In genomic region chr15:39789736-39790135, GRCh38 we compare ENCODE assay signal across 27 cellular contexts. TPM values are rescaled to one million over a fixed set of nuclear protein-coding genes. Genes with fewer than 3 reads are reported as not detected.
DNase-seq lines count a peak whose midpoint lies in the region; ATAC-seq and TF ChIP-seq lines count a peak whose summit lies in the region.
"Had no signal": no experiment of that assay in that cellular context is flagged by ENCODE, and none has a peak within 500 bp of the region (broad histone marks: within the 10 kb centered on the region; RNA-seq: fewer than 3 reads in every experiment).

No MANE protein-coding gene starts in this region.

- intact Hi-C loops in activated CD4-positive, alpha-beta memory T cell treated with anti-CD3 and anti-CD28 coated beads for 36 hours (cut with micrococcal nuclease), result loop anchor here (10.0 kb wide), 2 partner anchors 515 to 1235 kb away; partner anchors contain the start of gene PLCB2

- H3K4me1 Mint-ChIP-seq in activated CD4-positive, alpha-beta memory T cell treated with anti-CD3 and anti-CD28 coated beads for 36 hours (ENCODE audit: low read depth), result peaks cover 29% of the 10 kb centered on the region

- no peaks in the 10 kb centered on the region for H3K9me3 Mint-ChIP-seq in activated CD4-positive, alpha-beta memory T cell treated with anti-CD3 and anti-CD28 coated beads for 36 hours
- H3K9me3 Mint-ChIP-seq: activated naive CD8-positive, alpha-beta T cell treated with anti-CD3 and anti-CD28 coated beads, Interleukin-2, amount 10 ng/mL, durations not matched to agents 7 days and 5 days; natural killer cell had no signal

- peaks cover 76% of the 10 kb centered on the region for H3K4me1 ChIP-seq in Loucy (ENCODE audit: insufficient read depth, low read length, poor library complexity, severe bottlenecking)

- H3K9ac ChIP-seq in Loucy (ENCODE audit: low read depth, low read length, poor library complexity, severe bottlenecking), result peak overlapping the region; percentile 34

- peaks cover 8% of the 10 kb centered on the region for H3K27me3 Mint-ChIP-seq in activated CD4-positive, alpha-beta memory T cell treated with anti-CD3 and anti-CD28 coated beads for 36 hours

- CTCF ChIA-PET in activated CD4-positive, alpha-beta memory T cell treated with anti-CD3 and anti-CD28 coated beads for 36 hours (lab: Charles Lee), result interaction anchor here (0.6 to 3.3 kb wide), 6 partner anchors 14 to 1090 kb away, joined by 3 to 29 read pairs (median 5); no protein-coding TSS in a partner anchor

- no peak overlapping the region for H3K27ac Mint-ChIP-seq in activated CD4-positive, alpha-beta memory T cell treated with anti-CD3 and anti-CD28 coated beads for 36 hours
- H3K27ac Mint-ChIP-seq: activated naive CD8-positive, alpha-beta T cell treated with anti-CD3 and anti-CD28 coated beads, Interleukin-2, amount 10 ng/mL, durations not matched to agents 7 days and 5 days; natural killer cell had no signal

- no peak overlapping the region for H2AFZ ChIP-seq in Loucy (ENCODE audit: low read length)

- H3F3A ChIP-seq in Loucy (ENCODE audit: low read depth), result no peaks in the 10 kb centered on the region

- H4K20me1 ChIP-seq in Loucy (ENCODE audit: insufficient read depth, low read length, poor library complexity, severe bottlenecking), result no peaks in the 10 kb centered on the region

- H3K4me3 ChIP-seq in Loucy (ENCODE audit: low read length, poor library complexity, severe bottlenecking), result no peak overlapping the region
- H3K4me3 ChIP-seq: body of pancreas, HAP-1, smooth muscle cell, upper lobe of left lung had no signal

- peak overlapping the region; percentile 19 for H3K4me2 ChIP-seq in Loucy (ENCODE audit: low read depth, low read length, poor library complexity, severe bottlenecking)
- H3K4me2 ChIP-seq: smooth muscle cell had no signal

- H3K9me3 ChIP-seq in Loucy (ENCODE audit: insufficient read depth, low read depth, low read length), result no peaks in the 10 kb centered on the region
- H3K9me3 ChIP-seq: BE2C, body of pancreas, Caco-2, HAP-1, upper lobe of left lung had no signal

- H3K9me2 ChIP-seq in Loucy (replicated peaks; ENCODE audit: low read depth, low read length), result no peaks in the 10 kb centered on the region

- peak; percentile 64 for DNase-seq in NCI-H2171 treated with DMSO at 0.1 percent for 48 hours (lab: John Stamatoyannopoulos, UW)
- no peak for DNase-seq in NCI-H2171 (lab: John Stamatoyannopoulos, UW)
- peak; percentile 67 for DNase-seq in amniotic epithelial cell (ENCODE audit: low read depth)
- DNase-seq in myocyte (ENCODE audit: low read depth), result peak; percentile 18
- no peak for DNase-seq in NAMALWA (ENCODE audit: low spot score)
- DNase-seq in activated CD4-positive, alpha-beta memory T cell treated with anti-CD3 and anti-CD28 coated beads for 36 hours, result no peak
- DNase-seq: activated CD4-positive, alpha-beta T cell treated with anti-CD3 and anti-CD28 coated beads, Interleukin-2, amount 50 U/mL, for 48 hours; activated CD4-positive, CD25-positive, alpha-beta regulatory T cell; activated naive CD8-positive, alpha-beta T cell treated with anti-CD3 and anti-CD28 coated beads, Interleukin-2, amount 10 ng/mL, durations not matched to agents 7 days and 5 days; BE2C; body of pancreas; Caco-2; islet precursor cell; midbrain; natural killer cell; NCI-H1048; NCI-H2029 treated with DMSO at 0.1 percent for 48 hours; NCI-H345; NCI-H82; substantia nigra; SW 1271 had no signal

- no peak for ATAC-seq in GM19324 (IDR thresholded peaks at IDR 0.05; ENCODE audit: low FRiP score, unreplicated experiment)
- ATAC-seq: body of pancreas, natural killer cell, Right ventricle myocardium inferior had no signal

- no peaks in the 10 kb centered on the region for H3K27me3 ChIP-seq in Loucy (ENCODE audit: insufficient read depth, low read length, poor library complexity, severe bottlenecking)
- H3K27me3 ChIP-seq: BE2C, body of pancreas, upper lobe of left lung had no signal

- POLR2A ChIA-PET in activated CD4-positive, alpha-beta memory T cell treated with anti-CD3 and anti-CD28 coated beads for 36 hours (lab: Charles Lee), result no interaction called here

- H3K79me2 ChIP-seq in Loucy (ENCODE audit: insufficient read depth, low read length), result peaks cover 7% of the 10 kb centered on the region; the same call in 1 of the 2 replicates

- H3K36me3 ChIP-seq in Loucy (ENCODE audit: insufficient read depth, low read length), result no peaks in the 10 kb centered on the region
- H3K36me3 ChIP-seq: BE2C, HAP-1, upper lobe of left lung had no signal

- no peak overlapping the region for H3K4me3 Mint-ChIP-seq in activated CD4-positive, alpha-beta memory T cell treated with anti-CD3 and anti-CD28 coated beads for 36 hours
- H3K4me3 Mint-ChIP-seq: activated naive CD8-positive, alpha-beta T cell treated with anti-CD3 and anti-CD28 coated beads, Interleukin-2, amount 10 ng/mL, durations not matched to agents 7 days and 5 days; natural killer cell had no signal

- no peak for TF ChIP-seq CTCF in Loucy (conservative IDR thresholded peaks at IDR 0.05; ENCODE audit: low read length)

- H3K36me3 Mint-ChIP-seq in activated CD4-positive, alpha-beta memory T cell treated with anti-CD3 and anti-CD28 coated beads for 36 hours, result no peaks in the 10 kb centered on the region
- H3K36me3 Mint-ChIP-seq: natural killer cell had no signal

RNA-seq across cellular contexts. Expression of gene FSIP1, which starts 7.1 kb away (rescaled TPM):
- 0.37 and 2.3 TPM in 2 replicates for total RNA-seq in myocyte
- 2.8 TPM for polyA plus RNA-seq in myocyte (2012)
- under 1 TPM; 0.29 to 0.68 TPM for total RNA-seq in activated CD4-positive, alpha-beta memory T cell treated with anti-CD3 and anti-CD28 coated beads for 36 hours

Comparison
In these comparisons a context has a peak if more than half of its experiments do, and no peak if none do; other contexts are left out.
1. DNase-seq: peak in NCI-H2171 treated with DMSO at 0.1 percent for 48 hours (single experiment), amniotic epithelial cell (single experiment) and myocyte (single experiment); none in NCI-H2171 (single experiment), NAMALWA (single experiment) and activated CD4-positive, alpha-beta memory T cell treated with anti-CD3 and anti-CD28 coated beads for 36 hours (single experiment).